ENCODE assay signal across 8 cellular contexts in the genomic region with DNA sequence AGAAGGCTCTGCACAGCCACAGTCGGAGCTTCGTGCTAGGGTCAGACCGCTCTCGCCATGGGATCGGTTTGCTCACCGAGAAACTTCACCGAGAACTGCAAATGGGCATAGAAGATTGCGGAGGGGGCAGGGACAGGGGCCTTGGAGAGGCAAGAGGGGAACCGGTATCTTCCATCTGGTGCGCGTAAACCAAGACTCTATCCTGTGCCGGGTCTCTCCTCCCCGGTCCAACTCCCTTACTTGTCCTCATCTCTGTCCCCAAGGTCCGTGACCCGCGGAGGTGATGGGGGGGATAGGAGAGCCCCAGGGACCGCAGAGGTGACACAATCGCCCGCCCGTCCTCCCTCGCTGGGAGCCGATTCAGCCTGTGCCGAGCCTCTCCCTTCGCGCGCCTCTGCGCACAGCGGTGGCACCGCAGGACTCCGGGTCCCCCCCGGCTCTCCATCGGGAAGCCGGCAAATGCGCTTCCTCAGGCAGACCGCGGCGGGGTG. TPM values are rescaled to one million over a fixed set of nuclear protein-coding genes. Genes with fewer than 3 reads are reported as not detected.
DNase-seq lines count a peak whose midpoint lies in the region; ATAC-seq, FAIRE-seq and TF ChIP-seq lines count a peak whose summit lies in the region.

No MANE protein-coding gene starts in this region.

- H3K9ac ChIP-seq in astrocyte (ENCODE audit: low read length) (peak overlapping the region; percentile 76), iPS-20b (ENCODE audit: low read depth, low read length) (no peak overlapping the region), skeletal muscle tissue (ENCODE audit: low read depth in 1 of 3, low read length in 3 of 3) (peak overlapping the region in 1 of 3 donors; percentile 14)

- peaks cover 35% of the 10 kb centered on the region for H3K79me2 ChIP-seq in astrocyte (ENCODE audit: insufficient read depth, low read length)

- no peaks in the 10 kb centered on the region for H3K9me3 ChIP-seq in CD4-positive, CD25-positive, alpha-beta regulatory T cell (ENCODE audit: control insufficient read depth in 2 of 2, low read length in 2 of 2)
- H3K9me3 ChIP-seq in astrocyte (ENCODE audit: insufficient read depth, low read depth, low read length) (no peaks in the 10 kb centered on the region), iPS-20b (ENCODE audit: insufficient read depth, low read depth, low read length) (no peaks in the 10 kb centered on the region), skeletal muscle tissue (ENCODE audit: control insufficient read depth in 3 of 3, low read length in 3 of 3) (no peaks in the 10 kb centered on the region)

- no peak overlapping the region for H3K4me3 ChIP-seq in CD4-positive, CD25-positive, alpha-beta regulatory T cell (ENCODE audit: low read depth, low read length)
- H3K4me3 ChIP-seq in astrocyte (ENCODE audit: insufficient read depth, low read depth, low read length) (peak overlapping the region; percentile 68), iPS-20b (ENCODE audit: low read length) (peak overlapping the region; percentile 74), skeletal muscle tissue (ENCODE audit: low read length in 3 of 3) (peak overlapping the region; percentile 54 to 66 (median 57))

- no peak overlapping the region for H3K27ac Mint-ChIP-seq in CD4-positive, CD25-positive, alpha-beta regulatory T cell
- H3K27ac Mint-ChIP-seq in HFFc6 (peak overlapping the region; percentile 44), astrocyte (ENCODE audit: unreplicated experiment) (peak overlapping the region; percentile 6)

- H3K27me3 ChIP-seq in CD4-positive, CD25-positive, alpha-beta regulatory T cell (ENCODE audit: control insufficient read depth, insufficient read depth, low read length): peaks cover 26% of the 10 kb centered on the region
- H3K27me3 ChIP-seq in astrocyte (ENCODE audit: insufficient read depth, low read length) (no peaks in the 10 kb centered on the region), iPS-20b (ENCODE audit: insufficient read depth, low read length) (peaks cover 100% of the 10 kb centered on the region), skeletal muscle tissue (ENCODE audit: control insufficient read depth in 3 of 3, insufficient read depth in 3 of 3, low read length in 3 of 3) (peaks cover 4 to 28% (median 23%) of the 10 kb centered on the region in 3 donors)

- peak in 1 of 3 donors; percentile 7 for DNase-seq in CD4-positive, CD25-positive, alpha-beta regulatory T cell
- DNase-seq in HFFc6 (no peak), astrocyte (ENCODE audit: low read depth) (peak; percentile 46), COLO829 (ENCODE audit: low spot score) (no peak), SIG-M5 treated with dmso at 0.1 percent for 504 hours (lab: John Stamatoyannopoulos, UW; ENCODE audit: unreplicated experiment) (no peak)
- DNase-seq in stimulated activated naive CD4-positive, alpha-beta T cell (lab: John Stamatoyannopoulos, UW): no peak

- H3K27ac ChIP-seq in CD4-positive, CD25-positive, alpha-beta regulatory T cell (ENCODE audit: insufficient read depth, low read length, poor library complexity, severe bottlenecking): no peak overlapping the region
- H3K27ac ChIP-seq in astrocyte (ENCODE audit: low read depth, low read length) (no peak overlapping the region), iPS-20b (ENCODE audit: low read length) (no peak overlapping the region), skeletal muscle tissue (ENCODE audit: low read depth, low read length) (no peak overlapping the region)

- no peaks in the 10 kb centered on the region for H3K36me3 ChIP-seq in CD4-positive, CD25-positive, alpha-beta regulatory T cell (ENCODE audit: control insufficient read depth, insufficient read depth, low read length)
- H3K36me3 ChIP-seq in astrocyte (ENCODE audit: insufficient read depth, low read length) (no peaks in the 10 kb centered on the region), iPS-20b (ENCODE audit: insufficient read depth, low read depth, low read length) (no peaks in the 10 kb centered on the region), skeletal muscle tissue (ENCODE audit: control insufficient read depth in 3 of 3, insufficient read depth in 3 of 3, low read length in 3 of 3) (no peaks in the 10 kb centered on the region)

- peaks cover 0 to 4% (median 0%) of the 10 kb centered on the region in 7 donors for H3K9me3 Mint-ChIP-seq in CD4-positive, CD25-positive, alpha-beta regulatory T cell
- no peaks in the 10 kb centered on the region for H3K9me3 Mint-ChIP-seq in HFFc6
- no peaks in the 10 kb centered on the region for H3K9me3 Mint-ChIP-seq in astrocyte (ENCODE audit: unreplicated experiment)

- H3K27me3 Mint-ChIP-seq in CD4-positive, CD25-positive, alpha-beta regulatory T cell: peaks cover 66% of the 10 kb centered on the region
- H3K27me3 Mint-ChIP-seq in HFFc6 (ENCODE audit: insufficient read depth): peaks cover 9% of the 10 kb centered on the region
- no peaks in the 10 kb centered on the region for H3K27me3 Mint-ChIP-seq in astrocyte (ENCODE audit: low read depth, unreplicated experiment)

- no peak for FAIRE-seq in astrocyte (lab: Jason Lieb, UNC)

- no peak for ATAC-seq in CD4-positive, CD25-positive, alpha-beta regulatory T cell (ENCODE audit: low read depth in 2 of 2)

- peak overlapping the region; percentile 94 for H3K4me2 ChIP-seq in astrocyte (ENCODE audit: low read length)

- peak overlapping the region in 3 of 4 donors; percentile 55 to 63 (median 61) for H3K4me3 Mint-ChIP-seq in CD4-positive, CD25-positive, alpha-beta regulatory T cell
- H3K4me3 Mint-ChIP-seq in HFFc6 (peak overlapping the region; percentile 90), astrocyte (ENCODE audit: unreplicated experiment) (peak overlapping the region; percentile 98)

- H3K36me3 Mint-ChIP-seq in CD4-positive, CD25-positive, alpha-beta regulatory T cell: no peaks in the 10 kb centered on the region
- H3K36me3 Mint-ChIP-seq in HFFc6 (ENCODE audit: low read depth): no peaks in the 10 kb centered on the region
- H3K36me3 Mint-ChIP-seq in astrocyte (ENCODE audit: low read depth, unreplicated experiment): peaks cover 15% of the 10 kb centered on the region

- TF ChIP-seq CTCF in HFFc6 (IDR thresholded peaks at IDR 0.05): no peak
- TF ChIP-seq CTCF in astrocyte (IDR thresholded peaks at IDR 0.05; ENCODE audit: insufficient read depth, low read depth, low read length): no peak

- H3K4me1 ChIP-seq in CD4-positive, CD25-positive, alpha-beta regulatory T cell (ENCODE audit: control insufficient read depth, insufficient read depth, low read length, poor library complexity, severe bottlenecking): peaks cover 21% of the 10 kb centered on the region
- H3K4me1 ChIP-seq in astrocyte (ENCODE audit: insufficient read depth, low read length) (peaks cover 25% of the 10 kb centered on the region), iPS-20b (ENCODE audit: insufficient read depth, low read length) (peaks cover 3% of the 10 kb centered on the region; the same call in 1 of the 2 replicates), skeletal muscle tissue (ENCODE audit: control insufficient read depth in 3 of 3, insufficient read depth in 3 of 3, low read length in 3 of 3) (peaks cover 10 to 20% (median 19%) of the 10 kb centered on the region in 3 donors)

- H2AFZ ChIP-seq in astrocyte (ENCODE audit: low read depth, low read length): peak overlapping the region; percentile 68

- peaks cover 0 to 20% (median 2%) of the 10 kb centered on the region in 4 donors for H3K4me1 Mint-ChIP-seq in CD4-positive, CD25-positive, alpha-beta regulatory T cell
- peaks cover 45% of the 10 kb centered on the region for H3K4me1 Mint-ChIP-seq in HFFc6 (ENCODE audit: low read depth)
- peaks cover 24% of the 10 kb centered on the region for H3K4me1 Mint-ChIP-seq in astrocyte (ENCODE audit: low read depth, unreplicated experiment)

- H4K20me1 ChIP-seq in astrocyte (ENCODE audit: insufficient read depth, low read length): peaks cover 39% of the 10 kb centered on the region

RNA-seq across cellular contexts. Expression of a gene that starts 1.0 kb away (rescaled TPM):
- total RNA-seq in CD4-positive, CD25-positive, alpha-beta regulatory T cell: 0.12 TPM
- polyA plus RNA-seq in CD4-positive, CD25-positive, alpha-beta regulatory T cell: under 1 TPM in 1 of 4 donors, not detected in 3; 0.14 TPM
- 10 to 100 TPM; 28.4 to 36.4 (median 32.0) TPM for total RNA-seq in HFFc6 (2021; fragmentation: NEBNext Ultra II Directional; extraction: Animal tissue kit (Norgen Biotek cat#: 25700))
- total RNA-seq in astrocyte (61.7 and 63.1 TPM in 2 replicates), skeletal muscle tissue (9.4 TPM)

Comparison
In these comparisons a context has a peak if more than half of its experiments do, and no peak if none do; other contexts are left out.
1. H3K27ac Mint-ChIP-seq: peak in HFFc6 (single experiment) and astrocyte (single experiment); none in CD4-positive, CD25-positive, alpha-beta regulatory T cell (0 of 3).
2. Peak in every context shown above with its lines, with median percentiles within 50 percentile points of each other: H3K4me3 Mint-ChIP-seq.